Comparison of ENCODE assay signal across 14 cellular contexts in the genomic region with DNA sequence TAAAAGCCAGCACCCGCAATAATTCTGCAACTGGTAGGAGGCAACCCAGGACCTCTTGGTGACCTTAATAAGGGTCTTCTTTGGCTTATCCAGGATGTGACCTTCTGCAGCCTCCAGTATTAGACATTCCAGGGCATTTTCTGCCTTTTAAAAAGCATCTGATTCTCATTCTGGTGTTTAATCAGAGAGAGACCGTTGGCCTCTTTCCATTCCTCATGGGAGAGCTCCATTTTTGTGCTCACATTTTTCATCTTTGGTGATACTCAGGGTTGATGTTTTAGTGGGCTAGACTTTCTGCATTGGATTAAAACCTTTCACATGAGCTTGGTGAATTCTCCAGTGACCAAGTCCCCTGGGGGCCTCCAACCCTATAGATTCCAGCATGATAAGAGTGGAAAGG.
DNase-seq lines count a peak whose midpoint lies in the region; ATAC-seq and TF ChIP-seq lines count a peak whose summit lies in the region.
"Had no signal": no experiment of that assay in that cellular context is flagged by ENCODE, and none has a peak within 500 bp of the region (broad histone marks: within the 10 kb centered on the region; RNA-seq: fewer than 3 reads in every experiment).

No MANE protein-coding gene starts in this region.

- DNase-seq in AG10803 (ENCODE audit: low read depth): peak; percentile 21
- peak; percentile 42 for DNase-seq in adipocyte (ENCODE audit: low read depth)
- peak; percentile 13 for DNase-seq in fibroblast of mammary gland (ENCODE audit: low read depth)
- no peak for DNase-seq in stimulated activated effector memory CD8-positive, alpha-beta T cell treated with anti-CD3 and anti-CD28 coated beads, Interleukin-12 subunit alpha, Interleukin-12 subunit beta, amount 100 ng/mL, for 72 hours (ENCODE audit: low spot score in 2 of 2)
- no peak for DNase-seq in H7
- DNase-seq in transverse colon: no peak
- DNase-seq: CD8-positive, alpha-beta T cell; COR-L47; DMS153; DMS79 treated with DMSO at 0.1 percent for 48 hours; EL had no signal

- H3K27ac Mint-ChIP-seq in stimulated activated effector memory CD8-positive, alpha-beta T cell treated with anti-CD3 and anti-CD28 coated beads, Interleukin-12 subunit alpha, Interleukin-12 subunit beta, amount 100 ng/mL, for 72 hours: peak overlapping the region; percentile 11
- H3K27ac Mint-ChIP-seq: CD14-positive monocyte; CD8-positive, alpha-beta T cell had no signal

- H3K36me3 ChIP-seq in adipocyte (ENCODE audit: control insufficient read depth, insufficient read depth, low read length, severe bottlenecking) (peaks cover 26% of the 10 kb centered on the region), H7 (replicated peaks; ENCODE audit: control insufficient read depth, insufficient read depth, low read length) (no peaks in the 10 kb centered on the region), transverse colon (peaks cover 0 to 6% (median 0%) of the 10 kb centered on the region in 4 donors)

- H3K4me1 Mint-ChIP-seq in stimulated activated effector memory CD8-positive, alpha-beta T cell treated with anti-CD3 and anti-CD28 coated beads, Interleukin-12 subunit alpha, Interleukin-12 subunit beta, amount 100 ng/mL, for 72 hours: peaks cover 27% of the 10 kb centered on the region
- H3K4me1 Mint-ChIP-seq: CD14-positive monocyte had no signal

- H3K9me3 Mint-ChIP-seq in stimulated activated effector memory CD8-positive, alpha-beta T cell treated with anti-CD3 and anti-CD28 coated beads, Interleukin-12 subunit alpha, Interleukin-12 subunit beta, amount 100 ng/mL, for 72 hours: no peaks in the 10 kb centered on the region
- H3K9me3 Mint-ChIP-seq: CD14-positive monocyte; CD8-positive, alpha-beta T cell had no signal

- H3K36me3 Mint-ChIP-seq in stimulated activated effector memory CD8-positive, alpha-beta T cell treated with anti-CD3 and anti-CD28 coated beads, Interleukin-12 subunit alpha, Interleukin-12 subunit beta, amount 100 ng/mL, for 72 hours: peaks cover 28% of the 10 kb centered on the region

- no peak for TF ChIP-seq POLR2A in transverse colon (IDR thresholded peaks at IDR 0.05)

- no peak for TF ChIP-seq EP300 in transverse colon (IDR thresholded peaks at IDR 0.05; ENCODE audit: low read depth)

- H3K4me3 Mint-ChIP-seq in stimulated activated effector memory CD8-positive, alpha-beta T cell treated with anti-CD3 and anti-CD28 coated beads, Interleukin-12 subunit alpha, Interleukin-12 subunit beta, amount 100 ng/mL, for 72 hours: no peak overlapping the region
- H3K4me3 Mint-ChIP-seq: CD14-positive monocyte; CD8-positive, alpha-beta T cell had no signal

- intact Hi-C loops in transverse colon (cut with DNase I; ENCODE audit: low total_unique reads): no loop called here

- H3K27me3 ChIP-seq in adipocyte (replicated peaks; ENCODE audit: control insufficient read depth, insufficient read depth, low read length) (no peaks in the 10 kb centered on the region), H7 (ENCODE audit: control insufficient read depth, insufficient read depth, low read length) (no peaks in the 10 kb centered on the region), transverse colon (no peaks in the 10 kb centered on the region)

- TF ChIP-seq CTCF in AG10803 (conservative IDR thresholded peaks at IDR 0.05; ENCODE audit: low read length): no peak
- no peak for TF ChIP-seq CTCF in fibroblast of mammary gland (conservative IDR thresholded peaks at IDR 0.05; ENCODE audit: control insufficient read depth, insufficient read depth, low read depth, low read length)
- no peak for TF ChIP-seq CTCF in transverse colon (IDR thresholded peaks at IDR 0.05)

- ATAC-seq in stimulated activated effector memory CD8-positive, alpha-beta T cell treated with anti-CD3 and anti-CD28 coated beads, Interleukin-12 subunit alpha, Interleukin-12 subunit beta, amount 100 ng/mL, for 72 hours: no peak
- no peak for ATAC-seq in GM18907 (IDR thresholded peaks at IDR 0.05; ENCODE audit: unreplicated experiment)
- ATAC-seq: CD8-positive, alpha-beta T cell had no signal

- no peak overlapping the region for H3K4me3 ChIP-seq in AG10803 (ENCODE audit: low read length)
- H3K4me3 ChIP-seq in adipocyte (ENCODE audit: low read length): no peak overlapping the region
- H3K4me3 ChIP-seq in fibroblast of mammary gland (ENCODE audit: control insufficient read depth, low read depth, low read length): no peak overlapping the region
- H3K4me3 ChIP-seq in H7 (ENCODE audit: insufficient read depth, low read depth, low read length): no peak overlapping the region
- H3K4me3 ChIP-seq in transverse colon: no peak overlapping the region
- H3K4me3 ChIP-seq: GM23248 had no signal

- H3K9me3 ChIP-seq in adipocyte (ENCODE audit: control insufficient read depth, low read length) (no peaks in the 10 kb centered on the region), transverse colon (no peaks in the 10 kb centered on the region)

- no peak overlapping the region for H3K27ac ChIP-seq in transverse colon
- H3K27ac ChIP-seq: GM23248 had no signal

- peaks cover 6% of the 10 kb centered on the region for H3K4me1 ChIP-seq in adipocyte (ENCODE audit: control insufficient read depth, insufficient read depth, low read length)
- peaks cover 0 to 32% (median 6%) of the 10 kb centered on the region in 4 donors for H3K4me1 ChIP-seq in transverse colon

- WGBS in transverse colon (ENCODE audit: low coverage in 1 of 2), 2 donors: 69 to 86% methylated on average over 2 of the region's 2 CpGs

- in situ Hi-C loops in transverse colon (cut with MboI; ENCODE audit: low pct_ligation_motif_present in 1 of 4, low pct_unique_long_range_greater_than_20kb in 1 of 4, low sequenced_read_pairs in 3 of 4): no loop called here

- no peak overlapping the region for H3K9ac ChIP-seq in adipocyte (ENCODE audit: low read length)
- H3K9ac ChIP-seq: GM23248 had no signal

Comparison
In these comparisons a context has a peak if more than half of its experiments do, and no peak if none do; other contexts are left out.
1. DNase-seq: peak in AG10803 (single experiment), adipocyte (single experiment) and fibroblast of mammary gland (single experiment); none in stimulated activated effector memory CD8-positive, alpha-beta T cell treated with anti-CD3 and anti-CD28 coated beads, Interleukin-12 subunit alpha, Interleukin-12 subunit beta, amount 100 ng/mL, for 72 hours (0 of 2), H7 (single experiment) and transverse colon (single experiment).